ENCODE assay signal across 26 cellular contexts in the genomic region with DNA sequence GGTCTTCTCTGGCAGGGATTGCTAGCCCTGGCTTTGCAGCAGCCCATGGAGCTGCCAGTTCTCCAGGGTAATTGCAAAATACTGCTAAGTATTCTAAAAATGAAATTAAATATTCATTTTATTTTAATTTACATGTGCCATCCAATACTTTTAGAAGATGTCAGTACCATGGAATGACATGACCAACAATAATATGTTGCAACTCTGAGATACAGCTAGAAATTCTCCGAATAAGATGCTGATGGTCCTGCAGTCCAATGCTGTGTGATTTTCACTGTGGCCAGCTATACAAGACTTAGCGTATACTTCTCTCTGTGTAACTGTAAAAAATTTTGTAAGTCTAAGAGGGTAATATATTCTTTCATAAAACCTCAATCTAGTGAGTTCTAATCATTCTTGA. TPM values are rescaled to one million over a fixed set of nuclear protein-coding genes. Genes with fewer than 3 reads are reported as not detected.
DNase-seq lines count a peak whose midpoint lies in the region; ATAC-seq and TF ChIP-seq lines count a peak whose summit lies in the region.
"Had no signal": no experiment of that assay in that cellular context is flagged by ENCODE, and none has a peak within 500 bp of the region (broad histone marks: within the 10 kb centered on the region; RNA-seq: fewer than 3 reads in every experiment).

No MANE protein-coding gene starts in this region.

- no peaks in the 10 kb centered on the region for H3K9me3 Mint-ChIP-seq in CD4-positive, alpha-beta T cell
- no peaks in the 10 kb centered on the region for H3K9me3 Mint-ChIP-seq in stimulated activated naive CD8-positive, alpha-beta T cell treated with anti-CD3 and anti-CD28 coated beads, Interleukin-15, amount 100 ng/mL, for 72 hours
- H3K9me3 Mint-ChIP-seq: activated CD4-positive, alpha-beta memory T cell treated with anti-CD3 and anti-CD28 coated beads, Interleukin-2, amount 10 ng/mL, durations not matched to agents 7 days and 5 days; activated T-helper 2 cell treated with anti-CD3 and anti-CD28 coated beads, Interferon-gamma antibody, Interleukin-2, Interleukin-4, amounts not matched to agents 10 μg/mL and 5 μg/mL and 100 μg/mL, durations not matched to agents 14 hours and 24 hours and 36 hours; IgD-negative memory B cell had no signal

- CTCF ChIA-PET in CD4-positive, alpha-beta T cell (lab: Charles Lee): no interaction called here

- 42 to 68% (median 56%) methylated on average over 2 of the region's 2 CpGs for WGBS in psoas muscle, 3 donors
- 84 to 93% methylated on average over 2 of the region's 2 CpGs for WGBS in sigmoid colon, 2 donors

- intact Hi-C loops in left ventricle myocardium superior (cut with micrococcal nuclease) (no loop called here), cardiac septum (cut with DNase I) (no loop called here), psoas muscle (cut with DNase I) (no loop called here), sigmoid colon (cut with DNase I) (no loop called here)
- intact Hi-C loops in CD4-positive, alpha-beta T cell (cut with DNase I, micrococcal nuclease): no loop called here

- H3K36me3 ChIP-seq in fibroblast of lung (ENCODE audit: control insufficient read depth, insufficient read depth, low read length) (no peaks in the 10 kb centered on the region), psoas muscle (ENCODE audit: insufficient read depth in 1 of 2, low read depth in 1 of 2) (peaks cover 6 to 70% of the 10 kb centered on the region in 2 donors), sigmoid colon (peaks cover 0 to 20% (median 8%) of the 10 kb centered on the region in 4 donors)

- H3K36me3 Mint-ChIP-seq in CD4-positive, alpha-beta T cell (ENCODE audit: low read depth): peaks cover 91% of the 10 kb centered on the region

- TF ChIP-seq CTCF in fibroblast of lung (conservative IDR thresholded peaks at IDR 0.05 in 1 of 2, IDR thresholded peaks at IDR 0.05 in 1 of 2; ENCODE audit: low read depth in 1 of 2, low read length in 2 of 2): no peak
- TF ChIP-seq CTCF in psoas muscle (IDR thresholded peaks at IDR 0.05): no peak
- no peak for TF ChIP-seq CTCF in CD4-positive, alpha-beta T cell (IDR thresholded peaks at IDR 0.05)
- no peak for TF ChIP-seq CTCF in sigmoid colon (IDR thresholded peaks at IDR 0.05)

- H3K4me3 ChIP-seq in fibroblast of lung (replicated peaks in 1 of 4; ENCODE audit: control extremely low read depth in 1 of 4, insufficient read depth in 1 of 4, low read depth in 3 of 4, low read length in 4 of 4) (no peak overlapping the region), psoas muscle (no peak overlapping the region), sigmoid colon (no peak overlapping the region)
- H3K4me3 ChIP-seq: A549, HAP-1, Peyer's patch, SJSA1 had no signal

- DNase-seq in left ventricle myocardium superior (no peak), cardiac septum (ENCODE audit: low spot score) (no peak), fibroblast of lung (ENCODE audit: low read depth in 2 of 2) (no peak), psoas muscle (no peak), sigmoid colon (no peak)
- DNase-seq in CD4-positive, alpha-beta T cell: no peak
- DNase-seq in stimulated activated naive CD8-positive, alpha-beta T cell treated with anti-CD3 and anti-CD28 coated beads, Interleukin-15, amount 100 ng/mL, for 72 hours: no peak
- DNase-seq: activated CD4-positive, alpha-beta memory T cell treated with anti-CD3 and anti-CD28 coated beads, Interleukin-2, amount 10 ng/mL, durations not matched to agents 7 days and 5 days; activated CD4-positive, CD25-positive, alpha-beta regulatory T cell treated with anti-CD3 and anti-CD28 coated beads, Interleukin-2, amount 50 U/mL, for 72 hours; C1 segment of cervical spinal cord; cerebellar nuclear complex; erythroblast; NCI-H1092 treated with DMSO at 0.1 percent for 48 hours; NCI-H187 treated with DMSO at 0.1 percent for 48 hours; NCI-H69; occipital lobe; Peyer's patch; right cardiac atrium; T-helper 1 cell had no signal

- no peak for TF ChIP-seq POLR2A in sigmoid colon (IDR thresholded peaks at IDR 0.05)

- H3K4me3 Mint-ChIP-seq in CD4-positive, alpha-beta T cell: no peak overlapping the region
- H3K4me3 Mint-ChIP-seq in stimulated activated naive CD8-positive, alpha-beta T cell treated with anti-CD3 and anti-CD28 coated beads, Interleukin-15, amount 100 ng/mL, for 72 hours: no peak overlapping the region
- H3K4me3 Mint-ChIP-seq: activated CD4-positive, alpha-beta memory T cell treated with anti-CD3 and anti-CD28 coated beads, Interleukin-2, amount 10 ng/mL, durations not matched to agents 7 days and 5 days; activated naive CD8-positive, alpha-beta T cell; IgD-negative memory B cell had no signal

- H2AFZ ChIP-seq in fibroblast of lung (ENCODE audit: low read length): no peak overlapping the region

- no peaks in the 10 kb centered on the region for H3K4me1 Mint-ChIP-seq in CD4-positive, alpha-beta T cell (ENCODE audit: low read depth)
- peaks cover 6% of the 10 kb centered on the region for H3K4me1 Mint-ChIP-seq in stimulated activated naive CD8-positive, alpha-beta T cell treated with anti-CD3 and anti-CD28 coated beads, Interleukin-15, amount 100 ng/mL, for 72 hours
- H3K4me1 Mint-ChIP-seq: activated CD4-positive, alpha-beta memory T cell treated with anti-CD3 and anti-CD28 coated beads, Interleukin-2, amount 10 ng/mL, durations not matched to agents 7 days and 5 days had no signal

- H4K20me1 ChIP-seq in fibroblast of lung (ENCODE audit: control insufficient read depth, extremely low read depth, insufficient read depth, low read length): no peaks in the 10 kb centered on the region

- ATAC-seq in left ventricle myocardium superior (peak; percentile 38), psoas muscle (no peak), HG02885 (IDR thresholded peaks at IDR 0.05; ENCODE audit: poor library complexity, unreplicated experiment) (no peak)
- ATAC-seq in CD4-positive, alpha-beta T cell (ENCODE audit: poor library complexity): no peak
- ATAC-seq in stimulated activated naive CD8-positive, alpha-beta T cell treated with anti-CD3 and anti-CD28 coated beads, Interleukin-15, amount 100 ng/mL, for 72 hours: no peak
- ATAC-seq: A549 had no signal

- H3K4me1 ChIP-seq in fibroblast of lung (ENCODE audit: control insufficient read depth, extremely low read depth, insufficient read depth, low read length) (peaks cover 2% of the 10 kb centered on the region), psoas muscle (no peaks in the 10 kb centered on the region), sigmoid colon (no peaks in the 10 kb centered on the region)
- H3K4me1 ChIP-seq: A549, Peyer's patch had no signal

- no peaks in the 10 kb centered on the region for H3K27me3 Mint-ChIP-seq in CD4-positive, alpha-beta T cell
- H3K27me3 Mint-ChIP-seq in stimulated activated naive CD8-positive, alpha-beta T cell treated with anti-CD3 and anti-CD28 coated beads, Interleukin-15, amount 100 ng/mL, for 72 hours: no peaks in the 10 kb centered on the region
- H3K27me3 Mint-ChIP-seq: activated CD4-positive, alpha-beta memory T cell treated with anti-CD3 and anti-CD28 coated beads, Interleukin-2, amount 10 ng/mL, durations not matched to agents 7 days and 5 days; activated naive CD8-positive, alpha-beta T cell; IgD-negative memory B cell had no signal

- no peak for TF ChIP-seq EP300 in sigmoid colon (IDR thresholded peaks at IDR 0.05)

- POLR2A ChIA-PET in CD4-positive, alpha-beta T cell (lab: Charles Lee): no interaction called here

- H3K9me3 ChIP-seq in fibroblast of lung (ENCODE audit: control insufficient read depth, insufficient read depth, low read depth, low read length): no peaks in the 10 kb centered on the region
- H3K9me3 ChIP-seq in psoas muscle: no peaks in the 10 kb centered on the region
- no peaks in the 10 kb centered on the region for H3K9me3 ChIP-seq in CD4-positive, alpha-beta T cell (ENCODE audit: control insufficient read depth, low read length)
- H3K9me3 ChIP-seq in sigmoid colon: no peaks in the 10 kb centered on the region
- H3K9me3 ChIP-seq: A549, HAP-1, Peyer's patch, SJSA1 had no signal

- peak overlapping the region; percentile 16 for H3K4me2 ChIP-seq in fibroblast of lung (ENCODE audit: extremely low read depth, insufficient read depth, low read length)
- H3K4me2 ChIP-seq: A549 had no signal

- no peaks in the 10 kb centered on the region for H3K27me3 ChIP-seq in fibroblast of lung (ENCODE audit: control insufficient read depth, insufficient read depth, low read length)
- H3K27me3 ChIP-seq in psoas muscle (ENCODE audit: insufficient read depth in 3 of 3, low read length in 2 of 3): no peaks in the 10 kb centered on the region
- H3K27me3 ChIP-seq in CD4-positive, alpha-beta T cell (ENCODE audit: control insufficient read depth, insufficient read depth, low read length): no peaks in the 10 kb centered on the region
- no peaks in the 10 kb centered on the region for H3K27me3 ChIP-seq in sigmoid colon
- H3K27me3 ChIP-seq: Peyer's patch, SJSA1 had no signal

- H3K27ac ChIP-seq in fibroblast of lung (ENCODE audit: insufficient read depth, low read length): peak overlapping the region; percentile 43
- H3K27ac ChIP-seq in psoas muscle: peak overlapping the region; percentile 37
- H3K27ac ChIP-seq in CD4-positive, alpha-beta T cell (ENCODE audit: low read depth, low read length): no peak overlapping the region
- H3K27ac ChIP-seq in sigmoid colon: peak overlapping the region in 1 of 4 donors; percentile 11
- H3K27ac ChIP-seq: A549, SJSA1 had no signal

- no peak overlapping the region for H3K27ac Mint-ChIP-seq in CD4-positive, alpha-beta T cell
- H3K27ac Mint-ChIP-seq in stimulated activated naive CD8-positive, alpha-beta T cell treated with anti-CD3 and anti-CD28 coated beads, Interleukin-15, amount 100 ng/mL, for 72 hours: no peak overlapping the region
- H3K27ac Mint-ChIP-seq: activated CD4-positive, alpha-beta memory T cell treated with anti-CD3 and anti-CD28 coated beads, Interleukin-2, amount 10 ng/mL, durations not matched to agents 7 days and 5 days; activated naive CD8-positive, alpha-beta T cell; activated T-helper 2 cell treated with anti-CD3 and anti-CD28 coated beads, Interferon-gamma antibody, Interleukin-2, Interleukin-4, amounts not matched to agents 10 μg/mL and 5 μg/mL and 100 μg/mL, durations not matched to agents 14 hours and 24 hours and 36 hours; IgD-negative memory B cell had no signal

- H3K79me2 ChIP-seq in fibroblast of lung (ENCODE audit: control insufficient read depth, insufficient read depth, low read length): no peaks in the 10 kb centered on the region

- H3K9ac ChIP-seq in fibroblast of lung (ENCODE audit: insufficient read depth, low read length): no peak overlapping the region

RNA-seq across cellular contexts. Expression of gene WARS2, which starts 20.0 kb away (rescaled TPM):
- total RNA-seq in left ventricle myocardium superior (9.3 TPM), cardiac septum (10.7 TPM), fibroblast of lung (20.3 and 22.1 TPM in 2 replicates), psoas muscle (10 to 100 TPM in 3 of 4 donors, 1 to 10 TPM in 1; 7.7 to 10.8 (median 10.6) TPM), sigmoid colon (10 to 100 TPM; 10.7 to 18.8 (median 14.5) TPM)
- polyA plus RNA-seq in fibroblast of lung (12.6 and 13.3 TPM in 2 replicates), psoas muscle (1 to 10 TPM; 3.4 to 7.8 (median 3.6) TPM), sigmoid colon (10 to 100 TPM in 1 of 3 donors, 1 to 10 TPM in 2; 8.4 to 10.9 (median 8.7) TPM)
- polyA plus RNA-seq in fibroblast of lung (2012): 9.5 and 10.9 TPM in 2 replicates
- 11.4 and 24.9 TPM in 2 replicates for polyA minus RNA-seq in fibroblast of lung (ENCODE audit: low replicate concordance)
- total RNA-seq in CD4-positive, alpha-beta T cell: 10 to 100 TPM; 15.8 to 16.5 TPM
